15 cellular contexts compared by ENCODE assay signal in the genomic region with DNA sequence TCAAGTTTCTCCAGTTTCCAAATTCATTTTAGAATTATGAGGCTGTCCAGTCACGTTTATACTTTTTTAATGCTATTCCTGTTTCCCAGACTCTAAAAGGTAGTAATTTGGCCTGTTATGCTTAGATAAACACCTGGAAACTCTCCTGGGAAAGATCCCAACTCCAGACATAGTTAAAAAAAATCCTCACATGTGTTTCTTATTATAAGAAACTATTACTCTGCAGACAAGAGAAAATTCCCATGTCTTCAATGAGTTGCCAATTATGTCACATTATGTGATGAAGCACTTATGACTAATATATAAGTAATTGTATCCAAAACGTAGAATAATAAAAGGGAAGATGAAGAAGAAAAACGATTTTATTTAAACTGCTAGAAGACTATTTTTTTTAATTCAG.
"Had no signal": no experiment of that assay in that cellular context is flagged by ENCODE, and none has a peak within 500 bp of the region (broad histone marks: within the 10 kb centered on the region; RNA-seq: fewer than 3 reads in every experiment).

No MANE protein-coding gene starts in this region.

- DNase-seq: activated B cell treated with CpG ODN at 0.5 μM for 24 hours; activated CD4-positive, alpha-beta T cell treated with anti-CD3 and anti-CD28 coated beads, Interleukin-2, amount 10 ng/mL, durations not matched to agents 24 days and 14 days; activated naive CD4-positive, alpha-beta T cell; activated naive CD8-positive, alpha-beta T cell treated with anti-CD3 and anti-CD28 coated beads, Interleukin-2, amount 50 U/mL, for 24 hours; endodermal cell; gastrocnemius medialis; heart right ventricle; islet precursor cell; stimulated activated CD4-positive, alpha-beta T cell treated with anti-CD3 and anti-CD28 coated beads, Interleukin-4, amount 100 ng/mL, for 1 hour; stimulated activated CD8-positive, alpha-beta memory T cell treated with anti-CD3 and anti-CD28 coated beads, Interleukin-4, amount 100 ng/mL, for 48 hours; stimulated activated naive CD8-positive, alpha-beta T cell treated with anti-CD3 and anti-CD28 coated beads, Interleukin-15, Interleukin-2, amounts not matched to agents 100 U/mL and 50 U/mL, for 24 hours; upper lobe of left lung had no signal

- H3K36me3 ChIP-seq: ascending aorta, esophagus muscularis mucosa, gastrocnemius medialis, heart right ventricle, upper lobe of left lung had no signal

- H3K4me3 ChIP-seq: ascending aorta, esophagus muscularis mucosa, gastrocnemius medialis, heart right ventricle, upper lobe of left lung had no signal

- H3K4me1 ChIP-seq: ascending aorta, esophagus muscularis mucosa, gastrocnemius medialis, heart right ventricle, parathyroid adenoma, upper lobe of left lung had no signal

- ATAC-seq: activated naive CD8-positive, alpha-beta T cell treated with anti-CD3 and anti-CD28 coated beads, Interleukin-2, amount 50 U/mL, for 24 hours; gastrocnemius medialis; heart right ventricle; stimulated activated naive CD8-positive, alpha-beta T cell treated with anti-CD3 and anti-CD28 coated beads, Interleukin-15, Interleukin-2, amounts not matched to agents 100 U/mL and 50 U/mL, for 24 hours had no signal

- H3K27me3 ChIP-seq: ascending aorta, esophagus muscularis mucosa, gastrocnemius medialis, heart right ventricle, upper lobe of left lung had no signal

- H3K27ac ChIP-seq: ascending aorta, esophagus muscularis mucosa, gastrocnemius medialis, heart right ventricle, parathyroid adenoma, upper lobe of left lung had no signal

- H3K9me3 ChIP-seq: ascending aorta, esophagus muscularis mucosa, gastrocnemius medialis, heart right ventricle, upper lobe of left lung had no signal
